ENCODE assay signal across 24 cellular contexts in the genomic region with DNA sequence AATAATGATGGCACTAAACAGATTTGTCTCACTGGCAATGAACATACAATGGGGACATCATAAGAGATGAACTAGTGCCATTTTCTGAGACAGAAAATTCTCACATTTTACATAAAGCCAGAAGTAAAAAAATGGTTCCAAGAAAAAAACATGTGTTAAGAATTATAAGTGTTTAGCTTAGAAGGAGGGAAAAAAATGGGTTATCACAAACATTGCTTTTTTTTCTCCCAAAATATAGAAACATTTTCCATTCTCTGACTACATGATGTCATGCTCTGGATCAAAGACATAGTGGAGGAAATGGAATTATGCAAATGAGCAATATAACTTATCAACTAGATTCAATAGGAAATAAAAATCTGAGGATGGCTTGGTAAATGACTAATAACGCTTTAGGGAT. TPM values are rescaled to one million over a fixed set of nuclear protein-coding genes. Genes with fewer than 3 reads are reported as not detected.
DNase-seq lines count a peak whose midpoint lies in the region; ATAC-seq, FAIRE-seq and TF ChIP-seq lines count a peak whose summit lies in the region.
"Had no signal": no experiment of that assay in that cellular context is flagged by ENCODE, and none has a peak within 500 bp of the region (broad histone marks: within the 10 kb centered on the region; RNA-seq: fewer than 3 reads in every experiment).

No MANE protein-coding gene starts in this region.

- intact Hi-C loops in sigmoid colon (cut with DNase I) = no loop called here

- 89 to 100% methylated on average over 1 of the region's 1 CpG for WGBS in GM23248 (ENCODE audit: low coverage in 1 of 2, low lambda C conversion rate in 2 of 2, missing lambda C conversion rate in 2 of 2), 2 experiments
- 87 to 90% methylated on average over 1 of the region's 1 CpG for WGBS in sigmoid colon, 2 donors

- H3K4me1 ChIP-seq in GM23248 (ENCODE audit: insufficient read depth) = peaks cover 51% of the 10 kb centered on the region
- H3K4me1 ChIP-seq in adipocyte (ENCODE audit: control insufficient read depth, insufficient read depth, low read length) = peaks cover 51% of the 10 kb centered on the region
- H3K4me1 ChIP-seq in foreskin keratinocyte = peaks cover 14% of the 10 kb centered on the region
- peaks cover 0 to 56% (median 44%) of the 10 kb centered on the region in 4 donors for H3K4me1 ChIP-seq in sigmoid colon

- no peak overlapping the region for H3K9ac ChIP-seq in GM23248
- no peak overlapping the region for H3K9ac ChIP-seq in adipocyte (ENCODE audit: low read length)

- H2AFZ ChIP-seq in GM23248 = no peak overlapping the region

- ATAC-seq in foreskin keratinocyte (peak; percentile 5), GM19397 (IDR thresholded peaks at IDR 0.05; ENCODE audit: unreplicated experiment) (no peak)
- ATAC-seq: CD8-positive, alpha-beta T cell; lower lobe of right lung; sciatic nerve; stimulated activated naive CD8-positive, alpha-beta T cell treated with anti-CD3 and anti-CD28 coated beads, Interleukin-15, Interleukin-2, amounts not matched to agents 100 U/mL and 50 U/mL, for 24 hours had no signal

- peak; percentile 28 for DNase-seq in GM23248
- DNase-seq in adipocyte (ENCODE audit: low read depth) = peak; percentile 67
- no peak for DNase-seq in foreskin keratinocyte
- DNase-seq in sigmoid colon = no peak
- DNase-seq in frontal cortex (ENCODE audit: low spot score in 2 of 2) = no peak
- no peak for DNase-seq in H4 (ENCODE audit: low spot score)
- DNase-seq in ecto neural progenitor cell (ENCODE audit: low spot score) = no peak
- DNase-seq: activated CD4-positive, alpha-beta memory T cell treated with anti-CD3 and anti-CD28 coated beads for 36 hours; CD8-positive, alpha-beta T cell; cortex of kidney; GOT3; head of caudate nucleus; lower lobe of right lung; NCI-H1105; NCI-H1930; NCI-H524 treated with DMSO at 0.1 percent for 48 hours; NK-92 treated with Interleukin-12 subunit alpha and Interleukin-12 subunit beta, amount 100 ng/mL, for 24 hours; SHP77 treated with DMSO at 0.1 percent for 48 hours; stimulated activated CD4-positive, alpha-beta T cell treated with anti-CD3 and anti-CD28 coated beads, Interleukin-15, amount 100 ng/mL, for 24 hours; stimulated activated naive CD8-positive, alpha-beta T cell treated with anti-CD3 and anti-CD28 coated beads, Interleukin-15, Interleukin-2, amounts not matched to agents 100 U/mL and 50 U/mL, for 24 hours; T-helper 1 cell; thyroid gland had no signal

- H3K4me2 ChIP-seq in GM23248 (ENCODE audit: unreplicated experiment) = peak overlapping the region; percentile 66

- no peaks in the 10 kb centered on the region for H3K9me3 ChIP-seq in GM23248 (ENCODE audit: low read depth)
- H3K9me3 ChIP-seq in adipocyte (ENCODE audit: control insufficient read depth, low read length) = no peaks in the 10 kb centered on the region
- no peaks in the 10 kb centered on the region for H3K9me3 ChIP-seq in sigmoid colon
- H3K9me3 ChIP-seq: lower lobe of right lung, thyroid gland had no signal

- in situ Hi-C loops in GM23248 (cut with MboI) = no loop called here

- H3K9me2 ChIP-seq in GM23248 (ENCODE audit: insufficient read depth) = no peaks in the 10 kb centered on the region

- no peak for TF ChIP-seq POLR2A in sigmoid colon (IDR thresholded peaks at IDR 0.05)

- H3F3A ChIP-seq in GM23248 (ENCODE audit: insufficient read depth) = peaks cover 59% of the 10 kb centered on the region

- H3K36me3 ChIP-seq in GM23248 (ENCODE audit: low read depth) (no peaks in the 10 kb centered on the region), adipocyte (ENCODE audit: control insufficient read depth, insufficient read depth, low read length, severe bottlenecking) (no peaks in the 10 kb centered on the region), sigmoid colon (no peaks in the 10 kb centered on the region)
- H3K36me3 ChIP-seq: lower lobe of right lung, thyroid gland had no signal

- H3K79me2 ChIP-seq in GM23248 (ENCODE audit: insufficient read depth) = peaks cover 92% of the 10 kb centered on the region

- no peaks in the 10 kb centered on the region for H4K20me1 ChIP-seq in GM23248 (ENCODE audit: insufficient read depth)

- H3K27ac ChIP-seq in GM23248 = peak overlapping the region; percentile 53
- no peak overlapping the region for H3K27ac ChIP-seq in foreskin keratinocyte
- H3K27ac ChIP-seq in sigmoid colon = peak overlapping the region in 3 of 4 donors; percentile 35 to 72 (median 60)
- H3K27ac ChIP-seq: lower lobe of right lung, thyroid gland had no signal

- FAIRE-seq in frontal cortex (lab: Jason Lieb, UNC) = no peak

- TF ChIP-seq CTCF in foreskin keratinocyte (conservative IDR thresholded peaks at IDR 0.05) (no peak), sigmoid colon (IDR thresholded peaks at IDR 0.05) (no peak)

- H3K27me3 ChIP-seq in GM23248 (replicated peaks; ENCODE audit: insufficient read depth) (no peaks in the 10 kb centered on the region), adipocyte (replicated peaks; ENCODE audit: control insufficient read depth, insufficient read depth, low read length) (no peaks in the 10 kb centered on the region), foreskin keratinocyte (no peaks in the 10 kb centered on the region), sigmoid colon (no peaks in the 10 kb centered on the region)
- H3K27me3 ChIP-seq: thyroid gland had no signal

- H3K4me3 ChIP-seq in GM23248 (0 out of 2 replicates have a peak overlapping the region, but pooled peaks have one; percentile 9), adipocyte (ENCODE audit: low read length) (no peak overlapping the region), sigmoid colon (no peak overlapping the region)
- H3K4me3 ChIP-seq: lower lobe of right lung, thyroid gland had no signal

- TF ChIP-seq EP300 in sigmoid colon (IDR thresholded peaks at IDR 0.05) = no peak

RNA-seq across cellular contexts. Expression of gene SPATS2L, which starts 49.8 kb away (rescaled TPM):
- 103 and 128 TPM in 2 replicates for total RNA-seq in GM23248 (2014; rRNA removed; shearing (Covaris generic))
- polyA plus RNA-seq in GM23248 (2016; fragmentation: Nextera tagmentation; extraction: Ambion mirVana) (78.3 and 116 TPM in 2 replicates), foreskin keratinocyte (69.0 and 81.8 TPM in 2 replicates), sigmoid colon (100 to 1,000 TPM; 103 to 305 (median 167) TPM)
- total RNA-seq in foreskin keratinocyte (98.8 and 105 TPM in 2 replicates), sigmoid colon (100 to 1,000 TPM in 2 of 4 donors, 10 to 100 TPM in 2; 63.5 to 153 (median 89.0) TPM), frontal cortex (40.8 TPM)
- 55.5 and 68.1 TPM in 2 replicates for total RNA-seq in H4 (2014; rRNA removed; shearing (Covaris generic))

Comparison
In these comparisons a context has a peak if more than half of its experiments do, and no peak if none do; other contexts are left out.
1. DNase-seq: peak in GM23248 (single experiment) and adipocyte (single experiment); none in foreskin keratinocyte (0 of 2), sigmoid colon (single experiment), frontal cortex (0 of 2), H4 (single experiment) and ecto neural progenitor cell (single experiment).